ENCODE assay signal across 1 cellular context in genomic region chr11:126450198-126450597, GRCh38.
TF ChIP-seq lines count a peak whose summit lies in the region.

No MANE protein-coding gene starts in this region.

TF ChIP-seq in IMR-90, 13 proteins besides CTCF, POLR2A, EP300 and RAD21 (continued from another document):
- TF ChIP-seq ELK1 (IDR thresholded peaks at IDR 0.05; ENCODE audit: borderline replicate concordance, low read depth, low read length) (no peak), RFX5 (IDR thresholded peaks at IDR 0.05; ENCODE audit: low read depth, low read length) (no peak), NFE2L2 (IDR thresholded peaks at IDR 0.05; ENCODE audit: low read depth, low read length) (no peak), RCOR1 (IDR thresholded peaks at IDR 0.05; ENCODE audit: insufficient replicate concordance, low read length) (no peak), USF2 (IDR thresholded peaks at IDR 0.05; ENCODE audit: low read depth, low read length) (no peak), SMC3 (IDR thresholded peaks at IDR 0.05; ENCODE audit: low read depth, low read length) (no peak), MXI1 (IDR thresholded peaks at IDR 0.05; ENCODE audit: borderline replicate concordance, low read depth, low read length) (no peak), FOS (IDR thresholded peaks at IDR 0.05; ENCODE audit: low read depth, low read length) (no peak), MAZ (IDR thresholded peaks at IDR 0.05; ENCODE audit: borderline replicate concordance, low read depth, low read length) (no peak), CHD1 (IDR thresholded peaks at IDR 0.05; ENCODE audit: low read depth, low read length) (no peak), CEBPB (IDR thresholded peaks at IDR 0.05; ENCODE audit: low read depth, low read length) (no peak), MAFK (IDR thresholded peaks at IDR 0.05; ENCODE audit: low read depth, low read length) (no peak)
